ENCODE assay signal across 14 cellular contexts in genomic region chr13:40971321-40971720, GRCh38. TPM values are rescaled to one million over a fixed set of nuclear protein-coding genes. Genes with fewer than 3 reads are reported as not detected.
A peak's percentile ranks its signal among the peaks of the same experiment; 100 is the strongest.
DNase-seq lines count a peak whose midpoint lies in the region; ATAC-seq, FAIRE-seq and TF ChIP-seq lines count a peak whose summit lies in the region.
"Had no signal": no experiment of that assay in that cellular context is flagged by ENCODE, and none has a peak within 500 bp of the region (broad histone marks: within the 10 kb centered on the region; RNA-seq: fewer than 3 reads in every experiment).

No MANE protein-coding gene starts in this region.

- peak overlapping the region; percentile 1 for H3K27ac ChIP-seq in HUES48 (ENCODE audit: low read depth, low read length)

- H3K9me3 Mint-ChIP-seq in activated T-cell treated with anti-CD3 and anti-CD28 coated beads, Interleukin-2, amount 50 U/mL, for 4 hours: no peaks in the 10 kb centered on the region
- no peaks in the 10 kb centered on the region for H3K9me3 Mint-ChIP-seq in activated naive CD8-positive, alpha-beta T cell treated with anti-CD3 and anti-CD28 coated beads, Interleukin-2, amount 50 U/mL, for 24 hours
- H3K9me3 Mint-ChIP-seq in progenitor cell of endocrine pancreas (ENCODE audit: low read depth): no peaks in the 10 kb centered on the region
- H3K9me3 Mint-ChIP-seq: activated CD4-positive, alpha-beta T cell treated with anti-CD3 and anti-CD28 coated beads, Interleukin-2, amount 10 ng/mL, durations not matched to agents 7 days and 5 days; activated T-helper 2 cell treated with anti-CD3 and anti-CD28 coated beads, Interferon-gamma antibody, Interleukin-2, Interleukin-4, amounts not matched to agents 10 μg/mL and 5 μg/mL and 100 μg/mL, durations not matched to agents 14 hours and 24 hours and 36 hours; GM23338; T-helper 2 cell treated with Interferon-gamma antibody and Interleukin-4, amounts not matched to agents 5 μg/mL and 100 μg/mL, for 36 hours had no signal

- TF ChIP-seq CTCF in progenitor cell of endocrine pancreas (IDR thresholded peaks at IDR 0.05; ENCODE audit: unreplicated experiment): no peak

- DNase-seq in activated T-cell treated with anti-CD3 and anti-CD28 coated beads, Interleukin-2, amount 50 U/mL, for 4 hours: no peak
- DNase-seq in activated T-cell treated with anti-CD3 and anti-CD28 coated beads, Interleukin-2, amount 50 U/mL, for 1 hour: no peak
- no peak for DNase-seq in activated naive CD8-positive, alpha-beta T cell treated with anti-CD3 and anti-CD28 coated beads, Interleukin-2, amount 50 U/mL, for 24 hours
- DNase-seq in progenitor cell of endocrine pancreas (ENCODE audit: low spot score, unreplicated experiment) (no peak), urothelium cell line (ENCODE audit: low spot score) (no peak), amygdala (lab: John Stamatoyannopoulos, UW) (no peak)
- DNase-seq: activated CD4-positive, alpha-beta T cell treated with anti-CD3 and anti-CD28 coated beads, Interleukin-2, amount 10 ng/mL, durations not matched to agents 7 days and 5 days; NCI-H1694; NCI-H446 had no signal

- no peaks in the 10 kb centered on the region for H3K27me3 Mint-ChIP-seq in activated T-cell treated with anti-CD3 and anti-CD28 coated beads, Interleukin-2, amount 50 U/mL, for 4 hours (ENCODE audit: low read depth)
- H3K27me3 Mint-ChIP-seq in activated naive CD8-positive, alpha-beta T cell treated with anti-CD3 and anti-CD28 coated beads, Interleukin-2, amount 50 U/mL, for 24 hours: no peaks in the 10 kb centered on the region
- no peaks in the 10 kb centered on the region for H3K27me3 Mint-ChIP-seq in progenitor cell of endocrine pancreas
- H3K27me3 Mint-ChIP-seq: activated CD4-positive, alpha-beta T cell treated with anti-CD3 and anti-CD28 coated beads, Interleukin-2, amount 10 ng/mL, durations not matched to agents 7 days and 5 days had no signal

- peaks cover 2% of the 10 kb centered on the region for H3K36me3 Mint-ChIP-seq in activated T-cell treated with anti-CD3 and anti-CD28 coated beads, Interleukin-2, amount 50 U/mL, for 4 hours (ENCODE audit: insufficient read depth)
- H3K36me3 Mint-ChIP-seq in activated naive CD8-positive, alpha-beta T cell treated with anti-CD3 and anti-CD28 coated beads, Interleukin-2, amount 50 U/mL, for 24 hours (ENCODE audit: low read depth): peaks cover 17% of the 10 kb centered on the region
- H3K36me3 Mint-ChIP-seq in progenitor cell of endocrine pancreas (ENCODE audit: insufficient read depth): peaks cover 1% of the 10 kb centered on the region

- H3K4me3 ChIP-seq in HUES48 (ENCODE audit: low read depth, low read length): no peak overlapping the region
- H3K4me3 ChIP-seq: GM23338 had no signal

- H3K9ac ChIP-seq in HUES48 (ENCODE audit: low read depth, low read length): no peak overlapping the region

- H3K4me3 Mint-ChIP-seq in activated T-cell treated with anti-CD3 and anti-CD28 coated beads, Interleukin-2, amount 50 U/mL, for 4 hours: peak overlapping the region; percentile 2
- no peak overlapping the region for H3K4me3 Mint-ChIP-seq in activated naive CD8-positive, alpha-beta T cell treated with anti-CD3 and anti-CD28 coated beads, Interleukin-2, amount 50 U/mL, for 24 hours
- H3K4me3 Mint-ChIP-seq in progenitor cell of endocrine pancreas (ENCODE audit: low read depth): no peak overlapping the region
- H3K4me3 Mint-ChIP-seq: activated CD4-positive, alpha-beta T cell treated with anti-CD3 and anti-CD28 coated beads, Interleukin-2, amount 10 ng/mL, durations not matched to agents 7 days and 5 days; GM23338; T-helper 2 cell treated with Interferon-gamma antibody and Interleukin-4, amounts not matched to agents 5 μg/mL and 100 μg/mL, for 36 hours had no signal

- H3K9me3 ChIP-seq in HUES48 (ENCODE audit: control insufficient read depth, insufficient read depth, low read length): no peaks in the 10 kb centered on the region

- no peaks in the 10 kb centered on the region for H3K36me3 ChIP-seq in HUES48 (ENCODE audit: control insufficient read depth, insufficient read depth, low read length)

- no peak for ATAC-seq in activated T-cell treated with anti-CD3 and anti-CD28 coated beads, Interleukin-2, amount 50 U/mL, for 4 hours
- ATAC-seq in activated naive CD8-positive, alpha-beta T cell treated with anti-CD3 and anti-CD28 coated beads, Interleukin-2, amount 50 U/mL, for 24 hours: no peak
- no peak for ATAC-seq in HG02970 (IDR thresholded peaks at IDR 0.05; ENCODE audit: low FRiP score, unreplicated experiment)
- ATAC-seq: GM23338 had no signal

- H3K4me1 ChIP-seq in HUES48 (ENCODE audit: control insufficient read depth, insufficient read depth, low read length): peaks cover 11% of the 10 kb centered on the region; the same call in 1 of the 2 replicates

- peak overlapping the region; percentile 75 for H3K27ac Mint-ChIP-seq in activated naive CD8-positive, alpha-beta T cell treated with anti-CD3 and anti-CD28 coated beads, Interleukin-2, amount 50 U/mL, for 24 hours
- peak overlapping the region; percentile 82 for H3K27ac Mint-ChIP-seq in progenitor cell of endocrine pancreas
- H3K27ac Mint-ChIP-seq: activated CD4-positive, alpha-beta T cell treated with anti-CD3 and anti-CD28 coated beads, Interleukin-2, amount 10 ng/mL, durations not matched to agents 7 days and 5 days; GM23338; T-helper 2 cell treated with Interferon-gamma antibody and Interleukin-4, amounts not matched to agents 5 μg/mL and 100 μg/mL, for 36 hours had no signal

- FAIRE-seq in urothelium cell line (lab: Jason Lieb, UNC): no peak

- no peaks in the 10 kb centered on the region for H3K27me3 ChIP-seq in HUES48 (ENCODE audit: control insufficient read depth, insufficient read depth, low read length)

- H3K4me1 Mint-ChIP-seq in activated T-cell treated with anti-CD3 and anti-CD28 coated beads, Interleukin-2, amount 50 U/mL, for 4 hours (ENCODE audit: low read depth): peaks cover 98% of the 10 kb centered on the region
- H3K4me1 Mint-ChIP-seq in activated naive CD8-positive, alpha-beta T cell treated with anti-CD3 and anti-CD28 coated beads, Interleukin-2, amount 50 U/mL, for 24 hours: peaks cover 97% of the 10 kb centered on the region
- H3K4me1 Mint-ChIP-seq in progenitor cell of endocrine pancreas (ENCODE audit: low read depth): peaks cover 62% of the 10 kb centered on the region

RNA-seq across cellular contexts. Expression of gene ELF1, which starts 47.8 kb away (rescaled TPM):
- 10 to 100 TPM; 49.0 to 56.6 (median 55.9) TPM for total RNA-seq in activated T-cell treated with anti-CD3 and anti-CD28 coated beads, Interleukin-2, amount 50 U/mL, for 4 hours
- 87.7 and 89.7 TPM in 2 replicates for total RNA-seq in progenitor cell of endocrine pancreas
